In genomic region chr19:58182577-58182988, GRCh38 we compare ENCODE assay signal across 8 cellular contexts. TPM values are rescaled to one million over a fixed set of nuclear protein-coding genes. Genes with fewer than 3 reads are reported as not detected.
DNase-seq lines count a peak whose midpoint lies in the region; ATAC-seq and TF ChIP-seq lines count a peak whose summit lies in the region.

No MANE protein-coding gene starts in this region.

- no peak for TF ChIP-seq POLR2A in thyroid gland (IDR thresholded peaks at IDR 0.05)

- H3K27ac Mint-ChIP-seq in chondrocyte (ENCODE audit: unreplicated experiment) = peak overlapping the region; percentile 99
- H3K27ac Mint-ChIP-seq in naive thymus-derived CD8-positive, alpha-beta T cell = peak overlapping the region; percentile 96 to 100 (median 99)

- peak overlapping the region; percentile 98 to 99 (median 99) for H3K27ac ChIP-seq in thyroid gland

- WGBS in thyroid gland, 2 donors = 4 to 6% methylated on average over 17 of the region's 17 CpGs

- ATAC-seq in naive thymus-derived CD8-positive, alpha-beta T cell = peak in 1 of 2 donors; percentile 71

- peak overlapping the region in 2 of 3 donors; percentile 15 to 83 for H3K4me3 ChIP-seq in thyroid gland (replicated peaks in 1 of 3)

- POLR2A ChIA-PET in naive thymus-derived CD8-positive, alpha-beta T cell (lab: Charles Lee) = interaction anchor here (0.5 to 2.9 kb wide), 30 partner anchors 10 to 569 kb away, joined by 3 to 36 read pairs (median 5); partner anchors contain the start of genes ERVK3-1, ZBTB45, ZNF132 and ZNF134

- H3K9me3 Mint-ChIP-seq in chondrocyte (ENCODE audit: low read depth) = peaks cover 52% of the 10 kb centered on the region
- peaks cover 0 to 97% (median 22%) of the 10 kb centered on the region in 9 donors for H3K9me3 Mint-ChIP-seq in naive thymus-derived CD8-positive, alpha-beta T cell

- peaks cover 61% of the 10 kb centered on the region for H3K36me3 Mint-ChIP-seq in chondrocyte (ENCODE audit: low read depth)
- peaks cover 29 to 73% (median 54%) of the 10 kb centered on the region in 3 donors for H3K36me3 Mint-ChIP-seq in naive thymus-derived CD8-positive, alpha-beta T cell

- intact Hi-C loops in thyroid gland (cut with DNase I) = no loop called here

- peaks cover 24 to 30% of the 10 kb centered on the region in 2 donors for H3K36me3 ChIP-seq in thyroid gland

- peaks cover 12% of the 10 kb centered on the region for H3K4me1 Mint-ChIP-seq in chondrocyte (ENCODE audit: low read depth)
- peaks cover 11 to 31% (median 22%) of the 10 kb centered on the region in 4 donors for H3K4me1 Mint-ChIP-seq in naive thymus-derived CD8-positive, alpha-beta T cell

- peak; percentile 77 for DNase-seq in stimulated activated CD4-positive, alpha-beta T cell treated with anti-CD3 and anti-CD28 coated beads, Interleukin-12 subunit alpha, Interleukin-12 subunit beta, amount 100 ng/mL, for 4 hours
- DNase-seq in stimulated activated CD4-positive, alpha-beta T cell treated with anti-CD3 and anti-CD28 coated beads, Interleukin-4, amount 100 ng/mL, for 24 hours = no peak
- DNase-seq in T follicular helper cell (ENCODE audit: low read depth) (peak; percentile 81), chondrocyte (ENCODE audit: low spot score) (no peak), thyroid gland (no peak), midbrain (lab: John Stamatoyannopoulos, UW) (no peak), DMS153 treated with DMSO at 0.1 percent for 48 hours (lab: John Stamatoyannopoulos, UW; ENCODE audit: unreplicated experiment) (no peak)
- peak in 6 of 10 donors; percentile 68 to 97 (median 83) for DNase-seq in naive thymus-derived CD8-positive, alpha-beta T cell

- H3K4me1 ChIP-seq in thyroid gland = peaks cover 0 to 10% of the 10 kb centered on the region in 2 donors

- no peaks in the 10 kb centered on the region for H3K27me3 ChIP-seq in thyroid gland

- H3K27me3 Mint-ChIP-seq in chondrocyte (ENCODE audit: low read depth) = no peaks in the 10 kb centered on the region
- H3K27me3 Mint-ChIP-seq in naive thymus-derived CD8-positive, alpha-beta T cell = no peaks in the 10 kb centered on the region

- no peaks in the 10 kb centered on the region for H3K9me3 ChIP-seq in thyroid gland

- H3K4me3 Mint-ChIP-seq in chondrocyte (ENCODE audit: unreplicated experiment) = peak overlapping the region; percentile 95
- peak overlapping the region; percentile 87 to 98 (median 90) for H3K4me3 Mint-ChIP-seq in naive thymus-derived CD8-positive, alpha-beta T cell

- TF ChIP-seq CTCF in chondrocyte (IDR thresholded peaks at IDR 0.05) (no peak), thyroid gland (IDR thresholded peaks at IDR 0.05) (no peak)

RNA-seq across cellular contexts. Expression of gene ZNF274, which starts 0.3 kb away (rescaled TPM):
- total RNA-seq in chondrocyte (12.7 to 14.1 TPM (median 13.2 TPM) in 3 replicates), thyroid gland (10 to 100 TPM; 43.0 to 75.3 (median 49.9) TPM)
- total RNA-seq in naive thymus-derived CD8-positive, alpha-beta T cell = 100 to 1,000 TPM; 110 to 119 TPM
- 10 to 100 TPM; 26.5 to 38.7 (median 34.9) TPM for polyA plus RNA-seq in naive thymus-derived CD8-positive, alpha-beta T cell

RNA-seq across cellular contexts. Expression of gene ZNF329, which starts 32.0 kb away (rescaled TPM):
- total RNA-seq in chondrocyte = 8.1 to 11.5 TPM (median 9.2 TPM) in 3 replicates
- 10 to 100 TPM; 16.2 to 17.4 TPM for total RNA-seq in naive thymus-derived CD8-positive, alpha-beta T cell
- 10 to 100 TPM in 1 of 3 donors, 1 to 10 TPM in 2; 5.9 to 11.9 (median 7.6) TPM for polyA plus RNA-seq in naive thymus-derived CD8-positive, alpha-beta T cell
- total RNA-seq in thyroid gland = 10 to 100 TPM; 15.6 to 20.6 (median 17.6) TPM

RNA-seq across cellular contexts. Expression of gene ZNF544, which starts 46.1 kb away (rescaled TPM):
- total RNA-seq in chondrocyte = 16.2 to 24.7 TPM (median 17.4 TPM) in 3 replicates
- 10 to 100 TPM; 57.4 to 60.1 TPM for total RNA-seq in naive thymus-derived CD8-positive, alpha-beta T cell
- 10 to 100 TPM; 19.5 to 35.2 (median 23.9) TPM for polyA plus RNA-seq in naive thymus-derived CD8-positive, alpha-beta T cell
- total RNA-seq in thyroid gland = 100 to 1,000 TPM in 1 of 4 donors, 10 to 100 TPM in 3; 64.7 to 103 (median 76.5) TPM

Comparison
In these comparisons a context has a peak if more than half of its experiments do, and no peak if none do; other contexts are left out.
1. DNase-seq: peak in stimulated activated CD4-positive, alpha-beta T cell treated with anti-CD3 and anti-CD28 coated beads, Interleukin-12 subunit alpha, Interleukin-12 subunit beta, amount 100 ng/mL, for 4 hours (single experiment), T follicular helper cell (single experiment) and naive thymus-derived CD8-positive, alpha-beta T cell (6 of 10); none in stimulated activated CD4-positive, alpha-beta T cell treated with anti-CD3 and anti-CD28 coated beads, Interleukin-4, amount 100 ng/mL, for 24 hours (single experiment), chondrocyte (single experiment), thyroid gland (0 of 2), midbrain (single experiment) and DMS153 treated with DMSO at 0.1 percent for 48 hours (single experiment).